Comparison of ENCODE assay signal across 1 cellular context in genomic region chr14:24442240-24443052, GRCh38.
A peak's percentile ranks its signal among the peaks of the same experiment; 100 is the strongest.
TF ChIP-seq lines count a peak whose summit lies in the region.

TSS of gene SDR39U1 (minus strand) at chr14:24442776. CDS start at chr14:24442769, 7 bp downstream.

TF ChIP-seq in HepG2, 621 proteins besides CTCF, POLR2A, EP300 and RAD21 (continued from another document and continues in another):
- TF ChIP-seq ZNF800 (CRISPR knock-in tag; IDR thresholded peaks at IDR 0.05) = peak; percentile 91
- peak; percentile 96 for TF ChIP-seq GLI4 (CRISPR knock-in tag; IDR thresholded peaks at IDR 0.05; ENCODE audit: borderline replicate concordance)
- TF ChIP-seq JARID2 (CRISPR knock-in tag; IDR thresholded peaks at IDR 0.05; ENCODE audit: insufficient replicate concordance) = peak; percentile 77
- TF ChIP-seq SOX6 (IDR thresholded peaks at IDR 0.05) = no peak
- peak; percentile 88 for TF ChIP-seq SOX6 (CRISPR knock-in tag; IDR thresholded peaks at IDR 0.05)
- no peak for TF ChIP-seq ZNF282 (IDR thresholded peaks at IDR 0.05; ENCODE audit: partially characterized antibody)
- TF ChIP-seq RFXAP (CRISPR knock-in tag; IDR thresholded peaks at IDR 0.05; ENCODE audit: borderline replicate concordance) = peak; percentile 64
- TF ChIP-seq POLR2AphosphoS2 (IDR thresholded peaks at IDR 0.05; ENCODE audit: low read depth, low read length) = 0 out of 2 replicates have a peak, but pooled peaks have one; percentile 81
- TF ChIP-seq HNRNPH1 (optimal IDR thresholded peaks at IDR 0.05; ENCODE audit: low read depth, low read length) = peak; percentile 96
- TF ChIP-seq BORCS8-MEF2B (CRISPR knock-in tag; IDR thresholded peaks at IDR 0.05) = peak; percentile 69
- no peak for TF ChIP-seq LRRFIP1 (CRISPR knock-in tag; conservative IDR thresholded peaks at IDR 0.05)
- TF ChIP-seq ZNF609 (CRISPR knock-in tag; IDR thresholded peaks at IDR 0.05; ENCODE audit: borderline replicate concordance) = peak; percentile 75; the same call in 1 of the 2 replicates
- TF ChIP-seq PHB2 (IDR thresholded peaks at IDR 0.05; ENCODE audit: partially characterized antibody) = no peak
- TF ChIP-seq TRAFD1 (CRISPR knock-in tag; IDR thresholded peaks at IDR 0.05; ENCODE audit: borderline replicate concordance) = peak; percentile 92; the same call in 1 of the 2 replicates
- peak; percentile 100 for TF ChIP-seq ZNF619 (CRISPR knock-in tag; IDR thresholded peaks at IDR 0.05)
- TF ChIP-seq ZFP91 (CRISPR knock-in tag; IDR thresholded peaks at IDR 0.05; ENCODE audit: borderline replicate concordance) = peak; percentile 97
- no peak for TF ChIP-seq ZFP36 (IDR thresholded peaks at IDR 0.05; ENCODE audit: borderline replicate concordance, low read depth, low read length, partially characterized antibody)
- TF ChIP-seq ZNF318 (CRISPR knock-in tag; IDR thresholded peaks at IDR 0.05) = peak; percentile 98
- peak; percentile 97; the same call in 1 of the 2 replicates for TF ChIP-seq ZNF816 (CRISPR knock-in tag; IDR thresholded peaks at IDR 0.05; ENCODE audit: borderline replicate concordance)
- no peak; the same call in none of the 2 replicates for TF ChIP-seq FOXP4 (CRISPR knock-in tag; IDR thresholded peaks at IDR 0.05)
- TF ChIP-seq TIGD3 (CRISPR knock-in tag; IDR thresholded peaks at IDR 0.05; ENCODE audit: borderline replicate concordance) = peak; percentile 96
- no peak for TF ChIP-seq ZNF652 (CRISPR knock-in tag; IDR thresholded peaks at IDR 0.05; ENCODE audit: borderline replicate concordance, low read depth)
- no peak for TF ChIP-seq TBX3 (IDR thresholded peaks at IDR 0.05; ENCODE audit: borderline replicate concordance)
- TF ChIP-seq ZNF776 (CRISPR knock-in tag; IDR thresholded peaks at IDR 0.05) = peak; percentile 90; the same call in 1 of the 2 replicates
- TF ChIP-seq ZNF605 (CRISPR knock-in tag; IDR thresholded peaks at IDR 0.05) = peak; percentile 99
- no peak for TF ChIP-seq NPAS2 (CRISPR knock-in tag; IDR thresholded peaks at IDR 0.05; ENCODE audit: borderline replicate concordance)
